8 cellular contexts compared by ENCODE assay signal in genomic region chr2:199850718-199851498, GRCh38. TPM values are rescaled to one million over a fixed set of nuclear protein-coding genes. Genes with fewer than 3 reads are reported as not detected.
A peak's percentile ranks its signal among the peaks of the same experiment; 100 is the strongest.
DNase-seq lines count a peak whose midpoint lies in the region; ATAC-seq and TF ChIP-seq lines count a peak whose summit lies in the region.

TSS of gene FTCDNL1 (minus strand) at chr2:199851192. CDS start at chr2:199848962, 2,230 bp downstream.

- peak; percentile 97 for ATAC-seq in GM21381 (IDR thresholded peaks at IDR 0.05; ENCODE audit: unreplicated experiment)

- peak within 1 kb of the TSS; percentile 35 to 73 (median 53) for H3K27ac ChIP-seq in Peyer's patch
- peak within 1 kb of the TSS; percentile 77 for H3K27ac ChIP-seq in subcutaneous abdominal adipose tissue (ENCODE audit: low read depth, low read length)

- no peaks in the 10 kb centered on the region for H3K27me3 ChIP-seq in Peyer's patch
- peaks cover 30% of the 10 kb centered on the region for H3K27me3 ChIP-seq in neuron (ENCODE audit: insufficient read depth, low read length)
- H3K27me3 ChIP-seq in subcutaneous abdominal adipose tissue (ENCODE audit: control insufficient read depth in 5 of 5, insufficient read depth in 4 of 5, low read length in 5 of 5) = no peaks in the 10 kb centered on the region

- peak within 1 kb of the TSS; percentile 60 to 77 (median 74) for H3K4me3 ChIP-seq in Peyer's patch
- peak within 1 kb of the TSS; percentile 74 for H3K4me3 ChIP-seq in fibroblast of the aortic adventitia (ENCODE audit: low read depth, low read length)
- peak within 1 kb of the TSS; percentile 84 for H3K4me3 ChIP-seq in neuron (ENCODE audit: low read length)
- H3K4me3 ChIP-seq in subcutaneous abdominal adipose tissue (ENCODE audit: low read depth in 1 of 5, low read length in 5 of 5) = peak within 1 kb of the TSS; percentile 67 to 88 (median 78)

- H3K4me1 ChIP-seq in Peyer's patch = peaks cover 0 to 7% (median 0%) of the 10 kb centered on the region in 4 donors
- H3K4me1 ChIP-seq in neuron (ENCODE audit: insufficient read depth, low read length) = peaks cover 8% of the 10 kb centered on the region
- H3K4me1 ChIP-seq in subcutaneous abdominal adipose tissue (ENCODE audit: control insufficient read depth in 5 of 5, insufficient read depth in 5 of 5, low read length in 5 of 5) = peaks cover 3 to 14% (median 6%) of the 10 kb centered on the region in 5 donors

- peak within 1 kb of the TSS; percentile 99 for H2AFZ ChIP-seq in neuron (ENCODE audit: low read depth, low read length)

- H3K36me3 ChIP-seq in Peyer's patch (no peaks in the 10 kb centered on the region), neuron (ENCODE audit: insufficient read depth, low read length) (no peaks in the 10 kb centered on the region), subcutaneous abdominal adipose tissue (ENCODE audit: control insufficient read depth in 5 of 5, insufficient read depth in 5 of 5, low read length in 5 of 5) (no peaks in the 10 kb centered on the region)

- peak within 1 kb of the TSS in 4 of 5 donors; percentile 57 to 79 (median 68) for H3K9ac ChIP-seq in subcutaneous abdominal adipose tissue (ENCODE audit: low read length in 5 of 5)

- TF ChIP-seq POLR2A in Peyer's patch (IDR thresholded peaks at IDR 0.05) = peak in 1 of 2 donors; percentile 66

- TF ChIP-seq CTCF in Peyer's patch (IDR thresholded peaks at IDR 0.05) = peak in 5 of 6 experiments; percentile 10 to 59 (median 50)
- peak; percentile 65 for TF ChIP-seq CTCF in fibroblast of the aortic adventitia (IDR thresholded peaks at IDR 0.05; ENCODE audit: insufficient read depth, low read length)

- DNase-seq in DMS53 treated with DMSO at 0.1 percent for 48 hours (lab: John Stamatoyannopoulos, UW; ENCODE audit: unreplicated experiment) = peak; percentile 51
- DNase-seq in HT-29 (ENCODE audit: low spot score) = peak; percentile 55
- peak; percentile 47 to 84 (median 81) for DNase-seq in Peyer's patch
- peak; percentile 25 to 44 for DNase-seq in activated T-helper 1 cell treated with anti-CD3 and anti-CD28 coated beads, Interleukin-2, amount 50 U/mL, for 16 hours (ENCODE audit: low read depth in 1 of 2, low spot score in 1 of 2)
- DNase-seq in fibroblast of the aortic adventitia (ENCODE audit: low read depth) = peak; percentile 42

- H3K9me3 ChIP-seq in Peyer's patch (no peaks in the 10 kb centered on the region), neuron (ENCODE audit: low read length) (no peaks in the 10 kb centered on the region), subcutaneous abdominal adipose tissue (ENCODE audit: control insufficient read depth in 5 of 5, low read length in 5 of 5) (no peaks in the 10 kb centered on the region)

RNA-seq across cellular contexts. Expression of gene FTCDNL1, which starts in this region (rescaled TPM):
- total RNA-seq in HT-29 (2014; rRNA removed; shearing (Covaris generic)) = 0.69 TPM in 1 of 2 replicates, not detected in the other
- 1 to 10 TPM in 3 of 4 donors, not detected in 1; 1.4 to 1.9 (median 1.7) TPM for total RNA-seq in Peyer's patch
- total RNA-seq in fibroblast of the aortic adventitia (ENCODE audit: low replicate concordance) = 1.5 TPM in 1 of 2 replicates, not detected in the other

Comparison
In these comparisons a context has a peak if more than half of its experiments do, and no peak if none do; other contexts are left out.
1. Peak in every context shown above with its lines: DNase-seq, ATAC-seq, H3K4me3 ChIP-seq and H3K27ac ChIP-seq.
2. Peak in DNase-seq in HT-29; RNA of the gene not detected or under 1 TPM.